In genomic region chr5:116573617-116574431, GRCh38 we compare ENCODE assay signal across 8 cellular contexts. TPM values are rescaled to one million over a fixed set of nuclear protein-coding genes. Genes with fewer than 3 reads are reported as not detected.
DNase-seq lines count a peak whose midpoint lies in the region; ATAC-seq and TF ChIP-seq lines count a peak whose summit lies in the region.

No MANE protein-coding gene starts in this region.

- POLR2A ChIA-PET in activated CD4-positive, alpha-beta T cell treated with anti-CD3 and anti-CD28 coated beads for 36 hours (lab: Charles Lee): no interaction called here
- POLR2A ChIA-PET in T-cell (lab: Charles Lee): no interaction called here
- POLR2A ChIA-PET in naive thymus-derived CD4-positive, alpha-beta T cell (lab: Charles Lee): no interaction called here

- 0 to 3% methylated on average over 14 to 33 of the region's 70 CpGs for WGBS in esophagus squamous epithelium, 2 donors

- H3K9me3 ChIP-seq in esophagus squamous epithelium: no peaks in the 10 kb centered on the region
- no peaks in the 10 kb centered on the region for H3K9me3 ChIP-seq in naive thymus-derived CD4-positive, alpha-beta T cell (ENCODE audit: control insufficient read depth in 2 of 3, low read length in 3 of 3)

- peak overlapping the region; percentile 68 to 89 (median 79) for H3K27ac ChIP-seq in esophagus squamous epithelium
- no peak overlapping the region for H3K27ac ChIP-seq in naive thymus-derived CD4-positive, alpha-beta T cell (ENCODE audit: low read depth, low read length)

- peaks cover 68% of the 10 kb centered on the region for H3K27me3 Mint-ChIP-seq in activated CD4-positive, alpha-beta T cell treated with anti-CD3 and anti-CD28 coated beads for 36 hours
- peaks cover 55 to 79% of the 10 kb centered on the region in 2 donors for H3K27me3 Mint-ChIP-seq in T-cell
- H3K27me3 Mint-ChIP-seq in naive thymus-derived CD4-positive, alpha-beta T cell: peaks cover 64 to 92% (median 73%) of the 10 kb centered on the region in 5 donors

- H3K27ac Mint-ChIP-seq in activated CD4-positive, alpha-beta T cell treated with anti-CD3 and anti-CD28 coated beads for 36 hours: no peak overlapping the region
- peak overlapping the region in 1 of 2 donors; percentile 75 for H3K27ac Mint-ChIP-seq in T-cell
- H3K27ac Mint-ChIP-seq in naive thymus-derived CD4-positive, alpha-beta T cell: peak overlapping the region in 1 of 9 donors; percentile 79

- in situ Hi-C loops in KBM-7 (cut with MboI; ENCODE audit: low pct_unique_long_range_greater_than_20kb, low sequenced_read_pairs): no loop called here

- H3K36me3 Mint-ChIP-seq in activated CD4-positive, alpha-beta T cell treated with anti-CD3 and anti-CD28 coated beads for 36 hours (ENCODE audit: low read depth): no peaks in the 10 kb centered on the region
- H3K36me3 Mint-ChIP-seq in T-cell: no peaks in the 10 kb centered on the region
- H3K36me3 Mint-ChIP-seq in naive thymus-derived CD4-positive, alpha-beta T cell: no peaks in the 10 kb centered on the region

- CTCF ChIA-PET in activated CD4-positive, alpha-beta T cell treated with anti-CD3 and anti-CD28 coated beads for 36 hours (lab: Charles Lee): no interaction called here
- CTCF ChIA-PET in T-cell (lab: Charles Lee): no interaction called here
- CTCF ChIA-PET in naive thymus-derived CD4-positive, alpha-beta T cell (lab: Charles Lee): no interaction called here

- no peak for ATAC-seq in activated CD4-positive, alpha-beta T cell treated with anti-CD3 and anti-CD28 coated beads for 36 hours
- ATAC-seq in T-cell (replicated peaks in 1 of 4) (no peak), GM19035 (IDR thresholded peaks at IDR 0.05; ENCODE audit: unreplicated experiment) (no peak), HG03139 (IDR thresholded peaks at IDR 0.05; ENCODE audit: unreplicated experiment) (no peak)
- ATAC-seq in naive thymus-derived CD4-positive, alpha-beta T cell: no peak

- peak; percentile 18 for DNase-seq in activated CD4-positive, alpha-beta T cell treated with anti-CD3 and anti-CD28 coated beads for 36 hours
- no peak for DNase-seq in activated CD4-positive, alpha-beta T cell treated with anti-CD3 and anti-CD28 coated beads for 4 hours
- no peak for DNase-seq in T-cell
- DNase-seq in esophagus squamous epithelium (lab: John Stamatoyannopoulos, UW): no peak
- no peak for DNase-seq in naive thymus-derived CD4-positive, alpha-beta T cell
- DNase-seq in KBM-7: no peak

- TF ChIP-seq POLR2A in esophagus squamous epithelium (IDR thresholded peaks at IDR 0.05): no peak

- H3K4me3 ChIP-seq in esophagus squamous epithelium: peak overlapping the region; percentile 40 to 81 (median 68)
- H3K4me3 ChIP-seq in naive thymus-derived CD4-positive, alpha-beta T cell (ENCODE audit: low read length): no peak overlapping the region

- H3K36me3 ChIP-seq in esophagus squamous epithelium: no peaks in the 10 kb centered on the region
- no peaks in the 10 kb centered on the region for H3K36me3 ChIP-seq in naive thymus-derived CD4-positive, alpha-beta T cell (ENCODE audit: control insufficient read depth in 2 of 3, insufficient read depth in 3 of 3, low read length in 3 of 3)

- peaks cover 25% of the 10 kb centered on the region for H3K4me1 Mint-ChIP-seq in activated CD4-positive, alpha-beta T cell treated with anti-CD3 and anti-CD28 coated beads for 36 hours
- H3K4me1 Mint-ChIP-seq in T-cell: peaks cover 17 to 27% (median 20%) of the 10 kb centered on the region in 3 donors
- H3K4me1 Mint-ChIP-seq in naive thymus-derived CD4-positive, alpha-beta T cell: peaks cover 15 to 31% (median 22%) of the 10 kb centered on the region in 7 donors

- H3K4me1 ChIP-seq in esophagus squamous epithelium: peaks cover 0 to 58% (median 12%) of the 10 kb centered on the region in 3 donors
- peaks cover 0 to 8% of the 10 kb centered on the region in 2 donors for H3K4me1 ChIP-seq in naive thymus-derived CD4-positive, alpha-beta T cell (ENCODE audit: control insufficient read depth in 2 of 2, insufficient read depth in 2 of 2, low read length in 2 of 2)

- H3K27me3 ChIP-seq in esophagus squamous epithelium: peaks cover 0 to 61% (median 0%) of the 10 kb centered on the region in 4 donors
- peaks cover 0 to 12% of the 10 kb centered on the region in 2 donors for H3K27me3 ChIP-seq in naive thymus-derived CD4-positive, alpha-beta T cell (ENCODE audit: control insufficient read depth in 2 of 2, insufficient read depth in 2 of 2, low read length in 2 of 2)

- H3K4me3 Mint-ChIP-seq in activated CD4-positive, alpha-beta T cell treated with anti-CD3 and anti-CD28 coated beads for 36 hours: peak overlapping the region; percentile 68
- H3K4me3 Mint-ChIP-seq in T-cell: peak overlapping the region; percentile 66 to 75 (median 68)
- H3K4me3 Mint-ChIP-seq in naive thymus-derived CD4-positive, alpha-beta T cell: peak overlapping the region; percentile 71 to 86 (median 78)

- TF ChIP-seq CTCF in esophagus squamous epithelium (IDR thresholded peaks at IDR 0.05): no peak

- intact Hi-C loops in activated CD4-positive, alpha-beta T cell treated with anti-CD3 and anti-CD28 coated beads for 36 hours (cut with DNase I, micrococcal nuclease): loop anchor here in 1 of 2 experiments (5.0 to 10.0 kb wide), 2 partner anchors 437 to 759 kb away; partner anchors contain the start of gene CDO1
- intact Hi-C loops in esophagus squamous epithelium (cut with DNase I): loop anchor here (10.0 kb wide), 1 partner anchor 371 kb away; no protein-coding TSS in a partner anchor
- intact Hi-C loops in naive thymus-derived CD4-positive, alpha-beta T cell (cut with micrococcal nuclease): loop anchor here in 1 of 2 donors (10.0 kb wide), 1 partner anchor 609 kb away; the partner anchor contains the start of gene LVRN

- H3K9me3 Mint-ChIP-seq in activated CD4-positive, alpha-beta T cell treated with anti-CD3 and anti-CD28 coated beads for 36 hours (ENCODE audit: low read depth): no peaks in the 10 kb centered on the region
- H3K9me3 Mint-ChIP-seq in T-cell: no peaks in the 10 kb centered on the region
- peaks cover 0 to 10% (median 0%) of the 10 kb centered on the region in 11 donors for H3K9me3 Mint-ChIP-seq in naive thymus-derived CD4-positive, alpha-beta T cell

RNA-seq across cellular contexts. Expression of gene SEMA6A, which starts 0.8 kb away (rescaled TPM):
- not detected for total RNA-seq in activated CD4-positive, alpha-beta T cell treated with anti-CD3 and anti-CD28 coated beads for 36 hours
- under 1 TPM in 3 of 5 donors, not detected in 2; 0.79 to 0.88 (median 0.79) TPM for total RNA-seq in T-cell
- 10 to 100 TPM in 1 of 4 donors, 1 to 10 TPM in 3; 3.0 to 28.6 (median 4.3) TPM for total RNA-seq in esophagus squamous epithelium
- not detected for total RNA-seq in naive thymus-derived CD4-positive, alpha-beta T cell
- polyA plus RNA-seq in naive thymus-derived CD4-positive, alpha-beta T cell: 1 to 10 TPM in 1 of 2 donors, under 1 TPM in 1; 0.87 to 1.5 TPM
